In genomic region chr2:120277505-120278205, GRCh38 we compare ENCODE assay signal across 29 cellular contexts.
"Had no signal": no experiment of that assay in that cellular context is flagged by ENCODE, and none has a peak within 500 bp of the region (broad histone marks: within the 10 kb centered on the region; RNA-seq: fewer than 3 reads in every experiment).

No MANE protein-coding gene starts in this region.

- H3K4me3 ChIP-seq: ascending aorta, body of pancreas, SJCRH30 had no signal

- H3K27ac ChIP-seq: ascending aorta, body of pancreas, KMS-11, SJCRH30, WERI-Rb-1 had no signal

- H3K9me3 ChIP-seq: ascending aorta, body of pancreas, SK-N-SH had no signal

- H3K4me1 ChIP-seq: ascending aorta, SJCRH30 had no signal

- H3K27me3 ChIP-seq: ascending aorta, body of pancreas, SJCRH30 had no signal

- ATAC-seq: activated CD8-positive, alpha-beta T cell treated with anti-CD3 and anti-CD28 coated beads, Interleukin-2, amount 10 ng/mL, durations not matched to agents 7 days and 5 days; activated naive CD4-positive, alpha-beta T cell treated with anti-CD3 and anti-CD28 coated beads, Interleukin-2, amount 50 U/mL, for 72 hours; activated naive CD8-positive, alpha-beta T cell treated with anti-CD3 and anti-CD28 coated beads, Interleukin-2, amount 50 U/mL, for 24 hours; body of pancreas; Panc1 had no signal

- H3K9ac ChIP-seq: KMS-11, SK-N-SH had no signal

- H3K36me3 ChIP-seq: WERI-Rb-1 had no signal

- DNase-seq: activated CD4-positive, alpha-beta T cell treated with anti-CD3 and anti-CD28 coated beads for 48 hours; activated CD4-positive, alpha-beta T cell treated with anti-CD3 and anti-CD28 coated beads, Interleukin-2, amount 50 U/mL, for 4 hours; activated CD4-positive, CD25-positive, alpha-beta regulatory T cell treated with anti-CD3 and anti-CD28 coated beads, Interleukin-2, amount 50 U/mL, for 72 hours; activated CD8-positive, alpha-beta memory T cell treated with anti-CD3 and anti-CD28 coated beads, Interleukin-2, amount 50 U/mL, for 48 hours; activated CD8-positive, alpha-beta T cell treated with anti-CD3 and anti-CD28 coated beads, Interleukin-2, amount 10 ng/mL, durations not matched to agents 7 days and 5 days; activated effector memory CD4-positive, alpha-beta T cell treated with Interleukin-2 at 50 U/mL for 16 hours; activated naive CD4-positive, alpha-beta T cell treated with Interleukin-2 at 50 U/mL for 16 hours; activated naive CD8-positive, alpha-beta T cell treated with anti-CD3 and anti-CD28 coated beads, Interleukin-2, amount 50 U/mL, for 24 hours; activated T-cell treated with anti-CD3 and anti-CD28 coated beads, Interleukin-2, amount 50 U/mL, for 24 hours; amniotic stem cell; body of pancreas; NCI-H1092; NCI-H1417; NCI-H2029; NCI-H345; NCI-H510A treated with DMSO at 0.1 percent for 48 hours; NCI-H69; NK-92 treated with Interleukin-12 subunit alpha and Interleukin-12 subunit beta, amount 100 ng/mL, for 24 hours; OCI-M1; Right ventricle myocardium superior; RPMI8226; SJCRH30; SK-N-SH; T-helper 1 cell; WERI-Rb-1 had no signal

- H3K4me2 ChIP-seq: SK-N-SH had no signal
